In the genomic region with DNA sequence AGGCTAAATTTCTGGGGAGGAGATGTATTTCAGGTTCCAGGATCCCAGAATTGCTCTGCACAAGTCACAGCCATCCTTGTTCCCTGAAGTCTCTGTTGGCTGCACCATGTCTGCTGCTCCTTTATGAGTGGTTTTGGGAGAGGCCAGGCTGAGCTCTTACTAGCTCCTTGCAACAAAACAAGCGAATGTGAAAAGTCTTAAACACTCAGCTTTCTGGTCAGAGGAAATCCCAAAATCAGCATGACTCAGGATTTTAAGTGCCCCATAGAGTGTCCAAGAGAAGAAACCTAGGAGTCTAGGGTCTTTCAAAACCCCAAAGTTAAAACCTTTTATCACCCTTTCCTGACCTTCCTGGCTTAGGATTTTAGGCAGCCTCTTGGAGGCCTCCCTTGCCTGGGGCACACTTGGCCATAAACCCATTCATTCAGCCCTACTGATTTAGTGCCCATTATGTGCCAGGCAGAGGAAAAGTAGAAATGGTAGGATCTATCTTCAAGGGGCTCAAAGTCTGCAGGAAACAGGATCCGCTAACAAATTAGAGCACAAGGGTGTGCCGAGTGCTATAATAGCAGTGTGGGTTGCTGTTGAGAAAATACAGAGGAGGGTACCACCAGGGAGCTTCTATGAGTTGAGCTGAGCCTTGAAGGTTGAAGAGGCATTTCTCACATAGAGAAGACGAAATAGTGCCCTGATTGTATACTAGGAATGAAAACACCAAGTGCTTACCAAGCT, we compare ENCODE assay signal across 12 cellular contexts. TPM values are rescaled to one million over a fixed set of nuclear protein-coding genes. Genes with fewer than 3 reads are reported as not detected.
DNase-seq lines count a peak whose midpoint lies in the region; TF ChIP-seq lines count a peak whose summit lies in the region.
"Had no signal": no experiment of that assay in that cellular context is flagged by ENCODE, and none has a peak within 500 bp of the region (broad histone marks: within the 10 kb centered on the region; RNA-seq: fewer than 3 reads in every experiment).

No MANE protein-coding gene starts in this region.

- H3K27me3 Mint-ChIP-seq in T-helper 1 cell treated with Interleukin-12 subunit alpha and Interleukin-12 subunit beta and Interleukin-4 antibody, amounts not matched to agents 30 μg/mL and 1 μg/mL, for 36 hours (ENCODE audit: low read depth) = peaks cover 21% of the 10 kb centered on the region
- H3K27me3 Mint-ChIP-seq in brain (peaks cover 16% of the 10 kb centered on the region), nephron (ENCODE audit: low read depth) (peaks cover 32% of the 10 kb centered on the region)

- no peaks in the 10 kb centered on the region for H3K36me3 ChIP-seq in tibial artery

- peaks cover 10% of the 10 kb centered on the region for H3K4me1 Mint-ChIP-seq in T-helper 1 cell treated with Interleukin-12 subunit alpha and Interleukin-12 subunit beta and Interleukin-4 antibody, amounts not matched to agents 30 μg/mL and 1 μg/mL, for 36 hours (ENCODE audit: low read depth)
- peaks cover 54% of the 10 kb centered on the region for H3K4me1 Mint-ChIP-seq in brain
- H3K4me1 Mint-ChIP-seq in nephron = peaks cover 21% of the 10 kb centered on the region

- H3K4me3 Mint-ChIP-seq in T-helper 1 cell treated with Interleukin-12 subunit alpha and Interleukin-12 subunit beta and Interleukin-4 antibody, amounts not matched to agents 30 μg/mL and 1 μg/mL, for 36 hours = peak overlapping the region; percentile 74
- H3K4me3 Mint-ChIP-seq in brain (peak overlapping the region; percentile 75 to 87 (median 82)), nephron (peak overlapping the region; percentile 80 to 85 (median 83))

- TF ChIP-seq CTCF in brain (conservative IDR thresholded peaks at IDR 0.05) (no peak), nephron (IDR thresholded peaks at IDR 0.05; ENCODE audit: unreplicated experiment in 3 of 3) (no peak), tibial artery (IDR thresholded peaks at IDR 0.05) (no peak)

- H3K36me3 Mint-ChIP-seq in T-helper 1 cell treated with Interleukin-12 subunit alpha and Interleukin-12 subunit beta and Interleukin-4 antibody, amounts not matched to agents 30 μg/mL and 1 μg/mL, for 36 hours (ENCODE audit: low read depth) = peaks cover 2% of the 10 kb centered on the region
- H3K36me3 Mint-ChIP-seq in brain (no peaks in the 10 kb centered on the region), nephron (ENCODE audit: low read depth) (no peaks in the 10 kb centered on the region)

- no peak overlapping the region for H3K4me3 ChIP-seq in tibial artery

- no peaks in the 10 kb centered on the region for H3K9me3 Mint-ChIP-seq in T-helper 1 cell treated with Interleukin-12 subunit alpha and Interleukin-12 subunit beta and Interleukin-4 antibody, amounts not matched to agents 30 μg/mL and 1 μg/mL, for 36 hours
- H3K9me3 Mint-ChIP-seq in brain = peaks cover 0 to 5% (median 0%) of the 10 kb centered on the region in 5 experiments
- peaks cover 3% of the 10 kb centered on the region for H3K9me3 Mint-ChIP-seq in nephron

- no peaks in the 10 kb centered on the region for H3K9me3 ChIP-seq in tibial artery

- H3K27ac Mint-ChIP-seq in T-helper 1 cell treated with Interleukin-12 subunit alpha and Interleukin-12 subunit beta and Interleukin-4 antibody, amounts not matched to agents 30 μg/mL and 1 μg/mL, for 36 hours = peak overlapping the region; percentile 24
- peak overlapping the region in 2 of 5 experiments; percentile 71 to 87 for H3K27ac Mint-ChIP-seq in brain
- peak overlapping the region; percentile 13 to 85 (median 36) for H3K27ac Mint-ChIP-seq in nephron

- H3K27ac ChIP-seq in tibial artery = peak overlapping the region in 1 of 2 donors; percentile 98

- H3K4me1 ChIP-seq in tibial artery = peaks cover 0 to 19% (median 5%) of the 10 kb centered on the region in 4 donors

- no peak for DNase-seq in T-helper 1 cell
- DNase-seq in LHCN-M2 (ENCODE audit: low read depth) = peak; percentile 32
- DNase-seq in HT-29 (ENCODE audit: low spot score) = no peak
- no peak for DNase-seq in SIG-M5 (lab: John Stamatoyannopoulos, UW)
- no peak for DNase-seq in tibial artery
- DNase-seq: ACHN; stimulated activated CD4-positive, alpha-beta T cell treated with anti-CD3 and anti-CD28 coated beads, Interleukin-1b, Interleukin-23, amount 100 ng/mL, for 48 hours had no signal

- H3K27me3 ChIP-seq in tibial artery = no peaks in the 10 kb centered on the region

- intact Hi-C loops in tibial artery (cut with DNase I; ENCODE audit: low total_unique reads) = no loop called here

RNA-seq across cellular contexts. Expression of gene SOST, which starts 36.9 kb away (rescaled TPM):
- total RNA-seq in LHCN-M2 (2014; rRNA removed) = not detected in 2 replicates
- not detected for polyA plus RNA-seq in LHCN-M2 (2012)
- not detected for polyA plus RNA-seq in brain (ENCODE audit: insufficient read depth, low read depth, low replicate concordance)
- total RNA-seq in HT-29 (2014; rRNA removed; shearing (Covaris generic)) = not detected in 2 replicates
- polyA plus RNA-seq: adipose tissue, urinary bladder had no signal

RNA-seq across cellular contexts. Expression of gene DUSP3, which starts 57.1 kb away (rescaled TPM):
- total RNA-seq in LHCN-M2 (2014; rRNA removed) = 55.6 and 59.8 TPM in 2 replicates
- 52.2 TPM for polyA plus RNA-seq in LHCN-M2 (2012)
- 32.7 TPM for polyA plus RNA-seq in brain (ENCODE audit: insufficient read depth, low read depth, low replicate concordance)
- 40.2 and 40.8 TPM in 2 replicates for total RNA-seq in HT-29 (2014; rRNA removed; shearing (Covaris generic))

RNA-seq across cellular contexts. Expression of gene CFAP97D1, which starts 58.5 kb away (rescaled TPM):
- total RNA-seq in LHCN-M2 (2014; rRNA removed) = under 0.01 and 0.06 TPM in 2 replicates
- not detected for polyA plus RNA-seq in LHCN-M2 (2012)
- not detected for polyA plus RNA-seq in brain (ENCODE audit: insufficient read depth, low read depth, low replicate concordance)
- total RNA-seq in HT-29 (2014; rRNA removed; shearing (Covaris generic)) = 0.05 and 0.26 TPM in 2 replicates
- total RNA-seq: urinary bladder had no signal
- polyA plus RNA-seq: adipose tissue had no signal

RNA-seq across cellular contexts. Expression of gene MEOX1, which starts 60.0 kb away (rescaled TPM):
- not detected in 2 replicates for total RNA-seq in LHCN-M2 (2014; rRNA removed)
- polyA plus RNA-seq in LHCN-M2 (2012) = 0.02 TPM
- not detected for polyA plus RNA-seq in brain (ENCODE audit: insufficient read depth, low read depth, low replicate concordance)
- total RNA-seq in HT-29 (2014; rRNA removed; shearing (Covaris generic)) = not detected in 2 replicates
